Comparison of ENCODE assay signal across 12 cellular contexts in the genomic region with DNA sequence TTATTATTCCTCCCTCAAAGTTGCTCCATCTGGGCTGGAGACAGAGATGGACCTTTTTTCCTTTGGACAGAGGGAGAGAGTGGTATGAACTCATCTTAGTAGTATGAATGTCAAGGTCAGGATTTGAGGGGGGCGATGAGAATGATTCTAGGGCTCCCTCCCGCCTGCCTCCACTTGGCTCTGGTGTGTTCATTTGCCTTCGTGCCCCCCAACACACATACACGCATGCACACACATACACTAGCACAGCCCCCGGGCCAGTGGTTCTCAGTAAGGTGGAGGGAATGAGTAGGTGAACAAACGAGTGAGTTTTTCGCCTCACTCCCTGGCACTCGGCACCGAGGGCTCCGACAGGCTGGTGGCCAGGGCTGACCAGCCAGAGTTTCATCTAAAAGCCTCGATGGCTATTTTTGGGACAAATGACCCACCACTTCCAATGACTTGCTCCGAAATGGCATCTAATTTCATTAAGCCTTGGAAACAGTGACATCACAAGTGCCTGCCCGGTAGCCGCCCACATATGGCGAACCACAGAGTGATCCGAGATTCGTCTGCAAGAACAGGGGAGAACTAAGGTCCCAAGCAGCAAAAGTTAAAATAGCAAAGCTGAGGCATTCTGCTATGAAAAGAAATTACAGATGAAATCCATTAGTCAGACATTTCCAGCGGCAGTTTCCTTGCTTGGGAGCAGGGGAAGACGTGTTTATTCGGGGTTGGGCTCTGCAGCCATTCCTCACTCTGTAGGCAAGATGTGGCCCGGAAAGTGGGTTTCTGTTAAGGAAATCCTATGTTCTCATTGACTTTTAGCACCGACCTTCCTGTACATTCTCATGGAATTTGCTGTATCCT. TPM values are rescaled to one million over a fixed set of nuclear protein-coding genes. Genes with fewer than 3 reads are reported as not detected.
DNase-seq lines count a peak whose midpoint lies in the region; ATAC-seq and TF ChIP-seq lines count a peak whose summit lies in the region.
"Had no signal": no experiment of that assay in that cellular context is flagged by ENCODE, and none has a peak within 500 bp of the region (broad histone marks: within the 10 kb centered on the region; RNA-seq: fewer than 3 reads in every experiment).

No MANE protein-coding gene starts in this region.

- no peaks in the 10 kb centered on the region for H3K9me3 Mint-ChIP-seq in immature natural killer cell
- H3K9me3 Mint-ChIP-seq: CD4-positive, alpha-beta T cell; stimulated activated memory B cell treated with anti-CD40 and anti-IgM and Interleukin-4, amounts not matched to agents 10 μg/mL and 1 μg/mL and 100 μg/mL, for 72 hours had no signal

- peaks cover 0 to 7% (median 0%) of the 10 kb centered on the region in 3 donors for H3K27me3 Mint-ChIP-seq in immature natural killer cell (ENCODE audit: low read depth in 3 of 3)
- H3K27me3 Mint-ChIP-seq: CD4-positive, alpha-beta T cell; stimulated activated memory B cell treated with anti-CD40 and anti-IgM and Interleukin-4, amounts not matched to agents 10 μg/mL and 1 μg/mL and 100 μg/mL, for 72 hours had no signal

- in situ Hi-C loops in GM13977 (cut with MboI; ENCODE audit: low pct_unique_long_range_greater_than_20kb, low sequenced_read_pairs, unreplicated experiment), result no loop called here

- TF ChIP-seq EP300 in gastroesophageal sphincter (IDR thresholded peaks at IDR 0.05), result no peak

- TF ChIP-seq POLR2A in gastroesophageal sphincter (IDR thresholded peaks at IDR 0.05), result no peak

- peak overlapping the region; percentile 77 for H3K27ac ChIP-seq in AG04450 (ENCODE audit: low read depth, low read length)
- peak overlapping the region; percentile 18; the same call in 1 of the 2 replicates for H3K27ac ChIP-seq in SJSA1
- peak overlapping the region; percentile 83 to 95 (median 88) for H3K27ac ChIP-seq in gastroesophageal sphincter

- ATAC-seq in gastroesophageal sphincter (peak; percentile 35), HG03378 (IDR thresholded peaks at IDR 0.05; ENCODE audit: unreplicated experiment) (no peak)
- ATAC-seq: stimulated activated memory B cell treated with anti-CD40 and anti-IgM and Interleukin-4, amounts not matched to agents 10 μg/mL and 1 μg/mL and 100 μg/mL, for 72 hours had no signal

- H3K4me1 Mint-ChIP-seq in immature natural killer cell, result peaks cover 38 to 71% of the 10 kb centered on the region in 2 donors

- no peak overlapping the region for H3K4me3 Mint-ChIP-seq in immature natural killer cell
- H3K4me3 Mint-ChIP-seq: CD4-positive, alpha-beta T cell; stimulated activated memory B cell treated with anti-CD40 and anti-IgM and Interleukin-4, amounts not matched to agents 10 μg/mL and 1 μg/mL and 100 μg/mL, for 72 hours had no signal

- CTCF ChIA-PET in AG04450 (lab: Charles Lee), result no interaction called here

- H3K36me3 ChIP-seq in SJSA1 (peaks cover 13% of the 10 kb centered on the region), gastroesophageal sphincter (peaks cover 0 to 4% of the 10 kb centered on the region in 2 donors)

- 27 to 28% methylated on average over 13 to 19 of the region's 22 CpGs for WGBS in gastroesophageal sphincter (ENCODE audit: low coverage in 1 of 2), 2 donors

- H3K4me3 ChIP-seq in AG04450 (ENCODE audit: low read depth, low read length) (no peak overlapping the region), SJSA1 (no peak overlapping the region), gastroesophageal sphincter (peak overlapping the region in 1 of 2 donors; percentile 34)

- intact Hi-C loops in posterior vena cava (cut with DNase I), result no loop called here

- no peaks in the 10 kb centered on the region for H3K27me3 ChIP-seq in AG04450 (ENCODE audit: control insufficient read depth, insufficient read depth, low read length)
- no peaks in the 10 kb centered on the region for H3K27me3 ChIP-seq in SJSA1 (replicated peaks)
- H3K27me3 ChIP-seq in gastroesophageal sphincter, result no peaks in the 10 kb centered on the region

- TF ChIP-seq CTCF in AG04450 (IDR thresholded peaks at IDR 0.05; ENCODE audit: low read depth, low read length), result no peak
- TF ChIP-seq CTCF in gastroesophageal sphincter (IDR thresholded peaks at IDR 0.05), result no peak
- TF ChIP-seq CTCF in GM13977 (IDR thresholded peaks at IDR 0.05; ENCODE audit: extremely low read depth, insufficient read depth, missing control alignments), result no peak

- DNase-seq in AG04450 (ENCODE audit: low read depth, low spot score) (no peak), SJSA1 (ENCODE audit: low read depth in 1 of 2, low spot score in 2 of 2) (no peak), posterior vena cava (ENCODE audit: low spot score) (peak; percentile 86), immature natural killer cell (no peak), GM13977 (ENCODE audit: low spot score) (no peak), NCI-H2107 treated with DMSO at 0.1 percent for 48 hours (lab: John Stamatoyannopoulos, UW; ENCODE audit: unreplicated experiment) (no peak)
- DNase-seq: CD4-positive, alpha-beta T cell; effector memory CD4-positive, alpha-beta T cell; NCI-H1930 had no signal

- H3K36me3 Mint-ChIP-seq in immature natural killer cell, result peaks cover 0 to 5% (median 4%) of the 10 kb centered on the region in 3 donors

- H3K27ac Mint-ChIP-seq in immature natural killer cell, result peak overlapping the region in 3 of 6 donors; percentile 28 to 74 (median 68)
- H3K27ac Mint-ChIP-seq: CD4-positive, alpha-beta T cell had no signal

- H3K9me3 ChIP-seq in AG04450 (ENCODE audit: control insufficient read depth, insufficient read depth, low read length), result peaks cover 6% of the 10 kb centered on the region
- no peaks in the 10 kb centered on the region for H3K9me3 ChIP-seq in SJSA1 (replicated peaks)
- no peaks in the 10 kb centered on the region for H3K9me3 ChIP-seq in gastroesophageal sphincter

- POLR2A ChIA-PET in AG04450 (lab: Yijun Ruan, JAX), result no interaction called here

- peaks cover 53% of the 10 kb centered on the region for H3K4me1 ChIP-seq in SJSA1 (replicated peaks)
- H3K4me1 ChIP-seq in gastroesophageal sphincter, result peaks cover 0 to 82% (median 6%) of the 10 kb centered on the region in 3 donors

RNA-seq across cellular contexts. Expression of a gene that starts 44.8 kb away (rescaled TPM):
- polyA plus RNA-seq in AG04450 (2011; rRNA removed) (137 and 177 TPM in 2 replicates), immature natural killer cell (10 to 100 TPM; 40.7 to 61.9 (median 61.7) TPM)
- 230 and 322 TPM in 2 replicates for polyA minus RNA-seq in AG04450 (2011; rRNA and poly(A)+ RNA removed)
- 115 and 202 TPM in 2 replicates for total RNA-seq in SJSA1 (2014; rRNA removed; shearing (Covaris generic))
- total RNA-seq in gastroesophageal sphincter (100 to 1,000 TPM; 116 to 172 (median 144) TPM), posterior vena cava (100 to 1,000 TPM; 140 to 169 TPM)

Comparison
In these comparisons a context has a peak if more than half of its experiments do, and no peak if none do; other contexts are left out.
1. H3K27ac ChIP-seq: peak in every context shown above with its lines; median percentile 88 in gastroesophageal sphincter; 77 in AG04450; 18 in SJSA1.